ENCODE assay signal across 24 cellular contexts in the genomic region with DNA sequence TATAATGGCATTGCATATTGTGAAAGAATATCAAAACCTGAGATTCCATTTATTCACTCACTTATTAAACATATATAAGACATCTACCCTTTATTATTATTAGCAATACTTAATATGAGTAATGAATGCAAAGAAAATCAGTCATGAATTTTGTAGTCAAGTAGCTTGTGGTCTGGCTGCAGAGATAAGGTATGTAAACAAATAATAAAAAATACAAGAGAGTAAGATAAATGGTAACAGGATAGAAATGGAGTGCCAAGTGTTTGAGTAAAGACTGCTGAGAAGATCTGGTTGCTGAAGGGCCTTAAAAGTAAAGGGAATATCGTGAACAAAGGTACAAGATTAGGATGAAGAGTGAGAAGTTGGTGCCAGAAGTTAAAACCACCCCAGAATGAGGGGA.
"Had no signal": no experiment of that assay in that cellular context is flagged by ENCODE, and none has a peak within 500 bp of the region (broad histone marks: within the 10 kb centered on the region; RNA-seq: fewer than 3 reads in every experiment).

No MANE protein-coding gene starts in this region.

- H3K4me3 ChIP-seq: coronary artery, esophagus muscularis mucosa, heart right ventricle, left lung, neural progenitor cell, right lobe of liver, thoracic aorta, tibial nerve, upper lobe of left lung had no signal

- DNase-seq: dermis blood vessel endothelial cell; effector memory CD4-positive, alpha-beta T cell; foreskin melanocyte; glutamatergic neuron; heart right ventricle; hypothalamus; immature natural killer cell; kidney; left lung; mesendoderm; midbrain; naive thymus-derived CD4-positive, alpha-beta T cell; right lobe of liver; small intestine; stimulated activated CD4-positive, alpha-beta T cell treated with anti-CD3 and anti-CD28 coated beads, Interleukin-15, amount 100 ng/mL, for 24 hours; stimulated activated CD4-positive, alpha-beta T cell treated with anti-CD3 and anti-CD28 coated beads, Interleukin-2, amount 100 ng/mL, for 48 hours; stimulated activated naive B cell treated with anti-CD40 and anti-IgM and Interleukin-4, amounts not matched to agents 10 μg/mL and 1 μg/mL and 100 μg/mL, for 72 hours; upper lobe of left lung had no signal

- ATAC-seq: heart right ventricle; left lung; naive thymus-derived CD4-positive, alpha-beta T cell; right lobe of liver; stimulated activated naive B cell treated with anti-CD40 and anti-IgM and Interleukin-4, amounts not matched to agents 10 μg/mL and 1 μg/mL and 100 μg/mL, for 72 hours had no signal

- H3K27ac ChIP-seq: coronary artery, esophagus muscularis mucosa, heart right ventricle, left lung, neural progenitor cell, parathyroid adenoma, right lobe of liver, tibial nerve, upper lobe of left lung had no signal
